29 cellular contexts compared by ENCODE assay signal in the genomic region with DNA sequence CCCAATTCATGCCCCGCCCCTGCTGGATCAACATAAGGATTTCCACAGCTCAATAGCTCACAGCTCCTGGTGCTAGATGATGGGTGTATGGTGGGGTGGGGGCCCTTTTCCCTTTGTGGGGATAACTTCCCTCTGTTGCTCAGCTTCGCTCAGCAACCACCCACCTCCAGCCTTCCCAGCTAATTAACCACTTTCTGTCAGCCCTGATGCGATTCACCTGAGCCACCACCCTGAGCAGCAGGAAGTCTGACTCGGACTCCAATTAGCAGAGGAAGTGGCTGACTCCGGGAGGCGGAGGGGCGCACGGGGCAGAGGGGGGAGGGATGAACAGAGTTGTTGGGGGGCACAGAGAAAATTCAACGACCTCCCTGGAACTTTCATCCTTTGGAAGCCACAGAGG. TPM values are rescaled to one million over a fixed set of nuclear protein-coding genes. Genes with fewer than 3 reads are reported as not detected.
A peak's percentile ranks its signal among the peaks of the same experiment; 100 is the strongest.
DNase-seq lines count a peak whose midpoint lies in the region; ATAC-seq lines count a peak whose summit lies in the region.
"Had no signal": no experiment of that assay in that cellular context is flagged by ENCODE, and none has a peak within 500 bp of the region (broad histone marks: within the 10 kb centered on the region; RNA-seq: fewer than 3 reads in every experiment).

No MANE protein-coding gene starts in this region.

- H3K4me3 Mint-ChIP-seq in stimulated activated naive CD8-positive, alpha-beta T cell treated with anti-CD3 and anti-CD28 coated beads, Interleukin-15, Interleukin-2, amounts not matched to agents 100 ng/mL and 50 ng/mL, for 24 hours = peak overlapping the region; percentile 28
- no peak overlapping the region for H3K4me3 Mint-ChIP-seq in activated naive CD8-positive, alpha-beta T cell treated with anti-CD3 and anti-CD28 coated beads for 36 hours
- H3K4me3 Mint-ChIP-seq in stimulated activated naive CD8-positive, alpha-beta T cell treated with anti-CD3 and anti-CD28 coated beads, Interleukin-15, amount 100 ng/mL, for 72 hours = peak overlapping the region in 1 of 2 donors; percentile 63
- H3K4me3 Mint-ChIP-seq: dendritic cell treated with granulocyte-macrophage colony-stimulating factor and Interleukin-4, amounts not matched to agents 40 ng/mL and 50 ng/mL, for 4 days; endodermal cell had no signal

- peak overlapping the region; percentile 72 for H3K27ac Mint-ChIP-seq in stimulated activated naive CD8-positive, alpha-beta T cell treated with anti-CD3 and anti-CD28 coated beads, Interleukin-15, Interleukin-2, amounts not matched to agents 100 ng/mL and 50 ng/mL, for 24 hours
- H3K27ac Mint-ChIP-seq in activated naive CD8-positive, alpha-beta T cell treated with anti-CD3 and anti-CD28 coated beads for 36 hours = peak overlapping the region; percentile 77
- H3K27ac Mint-ChIP-seq in stimulated activated naive CD8-positive, alpha-beta T cell treated with anti-CD3 and anti-CD28 coated beads, Interleukin-15, amount 100 ng/mL, for 72 hours = peak overlapping the region in 1 of 2 donors; percentile 42
- H3K27ac Mint-ChIP-seq: dendritic cell treated with granulocyte-macrophage colony-stimulating factor and Interleukin-4, amounts not matched to agents 40 ng/mL and 50 ng/mL, for 4 days; endodermal cell had no signal

- no peaks in the 10 kb centered on the region for H3K36me3 Mint-ChIP-seq in stimulated activated naive CD8-positive, alpha-beta T cell treated with anti-CD3 and anti-CD28 coated beads, Interleukin-15, Interleukin-2, amounts not matched to agents 100 ng/mL and 50 ng/mL, for 24 hours (ENCODE audit: low read depth)
- H3K36me3 Mint-ChIP-seq in activated naive CD8-positive, alpha-beta T cell treated with anti-CD3 and anti-CD28 coated beads for 36 hours = no peaks in the 10 kb centered on the region

- no peak for ATAC-seq in stimulated activated naive CD8-positive, alpha-beta T cell treated with anti-CD3 and anti-CD28 coated beads, Interleukin-15, Interleukin-2, amounts not matched to agents 100 U/mL and 50 U/mL, for 24 hours
- peak; percentile 27 for ATAC-seq in stimulated activated naive CD8-positive, alpha-beta T cell treated with anti-CD3 and anti-CD28 coated beads, Interleukin-15, amount 100 ng/mL, for 72 hours
- ATAC-seq in GM19397 (IDR thresholded peaks at IDR 0.05; ENCODE audit: unreplicated experiment) = no peak
- ATAC-seq: left lung had no signal

- peak; percentile 16 for DNase-seq in NCI-H146 (lab: John Stamatoyannopoulos, UW)
- DNase-seq in NCI-H146 treated with DMSO at 0.1 percent for 48 hours (lab: John Stamatoyannopoulos, UW; ENCODE audit: unreplicated experiment) = no peak
- no peak for DNase-seq in stimulated activated naive CD8-positive, alpha-beta T cell treated with anti-CD3 and anti-CD28 coated beads, Interleukin-15, Interleukin-2, amounts not matched to agents 100 U/mL and 50 U/mL, for 24 hours
- no peak for DNase-seq in activated naive CD8-positive, alpha-beta T cell treated with anti-CD3 and anti-CD28 coated beads for 36 hours
- DNase-seq in stimulated activated naive CD8-positive, alpha-beta T cell treated with anti-CD3 and anti-CD28 coated beads, Interleukin-15, amount 100 ng/mL, for 72 hours = no peak
- no peak for DNase-seq in NCI-H2196 (lab: John Stamatoyannopoulos, UW; ENCODE audit: unreplicated experiment)
- DNase-seq: Caco-2, endodermal cell, GF-D8, glutamatergic neuron, KG1, left lung, mesendoderm, MG63, NCI-H1105, NCI-H1930, NCI-H524 treated with DMSO at 0.1 percent for 48 hours, PC-9, small intestine, stomach had no signal

- H3K4me1 Mint-ChIP-seq in stimulated activated naive CD8-positive, alpha-beta T cell treated with anti-CD3 and anti-CD28 coated beads, Interleukin-15, Interleukin-2, amounts not matched to agents 100 ng/mL and 50 ng/mL, for 24 hours (ENCODE audit: low read depth) = peaks cover 42% of the 10 kb centered on the region
- H3K4me1 Mint-ChIP-seq in activated naive CD8-positive, alpha-beta T cell treated with anti-CD3 and anti-CD28 coated beads for 36 hours = peaks cover 31% of the 10 kb centered on the region
- peaks cover 35% of the 10 kb centered on the region for H3K4me1 Mint-ChIP-seq in stimulated activated naive CD8-positive, alpha-beta T cell treated with anti-CD3 and anti-CD28 coated beads, Interleukin-15, amount 100 ng/mL, for 72 hours
- H3K4me1 Mint-ChIP-seq: endodermal cell had no signal

- peaks cover under 1% of the 10 kb centered on the region for H3K9me3 Mint-ChIP-seq in stimulated activated naive CD8-positive, alpha-beta T cell treated with anti-CD3 and anti-CD28 coated beads, Interleukin-15, Interleukin-2, amounts not matched to agents 100 ng/mL and 50 ng/mL, for 24 hours
- peaks cover 4% of the 10 kb centered on the region for H3K9me3 Mint-ChIP-seq in activated naive CD8-positive, alpha-beta T cell treated with anti-CD3 and anti-CD28 coated beads for 36 hours
- peaks cover 7 to 21% of the 10 kb centered on the region in 2 donors for H3K9me3 Mint-ChIP-seq in stimulated activated naive CD8-positive, alpha-beta T cell treated with anti-CD3 and anti-CD28 coated beads, Interleukin-15, amount 100 ng/mL, for 72 hours
- H3K9me3 Mint-ChIP-seq: activated T-helper 2 cell treated with anti-CD3 and anti-CD28 coated beads, Interferon-gamma antibody, Interleukin-2, Interleukin-4, amounts not matched to agents 10 μg/mL and 5 μg/mL and 100 μg/mL, durations not matched to agents 14 hours and 24 hours and 36 hours; endodermal cell had no signal

- H3K27me3 Mint-ChIP-seq in stimulated activated naive CD8-positive, alpha-beta T cell treated with anti-CD3 and anti-CD28 coated beads, Interleukin-15, Interleukin-2, amounts not matched to agents 100 ng/mL and 50 ng/mL, for 24 hours = peaks cover 27% of the 10 kb centered on the region
- H3K27me3 Mint-ChIP-seq in activated naive CD8-positive, alpha-beta T cell treated with anti-CD3 and anti-CD28 coated beads for 36 hours = peaks cover 20% of the 10 kb centered on the region
- peaks cover 43% of the 10 kb centered on the region for H3K27me3 Mint-ChIP-seq in stimulated activated naive CD8-positive, alpha-beta T cell treated with anti-CD3 and anti-CD28 coated beads, Interleukin-15, amount 100 ng/mL, for 72 hours

RNA-seq across cellular contexts. Expression of gene CHGA, which starts 24.2 kb away (rescaled TPM):
- total RNA-seq in activated naive CD8-positive, alpha-beta T cell treated with anti-CD3 and anti-CD28 coated beads for 36 hours = not detected
- total RNA-seq: activated T-helper 2 cell treated with anti-CD3 and anti-CD28 coated beads, Interferon-gamma antibody, Interleukin-2, Interleukin-4, amounts not matched to agents 10 μg/mL and 5 μg/mL and 100 μg/mL, durations not matched to agents 14 hours and 24 hours and 36 hours; Caco-2; fibroblast of villous mesenchyme; H4; myocyte; PC-9; right atrium auricular region; T-helper 1 cell treated with Interleukin-12 subunit alpha and Interleukin-12 subunit beta and Interleukin-4 antibody, amounts not matched to agents 30 ng/mL and 1 ng/mL, for 36 hours had no signal
